Comparison of ENCODE assay signal across 16 cellular contexts in the genomic region with DNA sequence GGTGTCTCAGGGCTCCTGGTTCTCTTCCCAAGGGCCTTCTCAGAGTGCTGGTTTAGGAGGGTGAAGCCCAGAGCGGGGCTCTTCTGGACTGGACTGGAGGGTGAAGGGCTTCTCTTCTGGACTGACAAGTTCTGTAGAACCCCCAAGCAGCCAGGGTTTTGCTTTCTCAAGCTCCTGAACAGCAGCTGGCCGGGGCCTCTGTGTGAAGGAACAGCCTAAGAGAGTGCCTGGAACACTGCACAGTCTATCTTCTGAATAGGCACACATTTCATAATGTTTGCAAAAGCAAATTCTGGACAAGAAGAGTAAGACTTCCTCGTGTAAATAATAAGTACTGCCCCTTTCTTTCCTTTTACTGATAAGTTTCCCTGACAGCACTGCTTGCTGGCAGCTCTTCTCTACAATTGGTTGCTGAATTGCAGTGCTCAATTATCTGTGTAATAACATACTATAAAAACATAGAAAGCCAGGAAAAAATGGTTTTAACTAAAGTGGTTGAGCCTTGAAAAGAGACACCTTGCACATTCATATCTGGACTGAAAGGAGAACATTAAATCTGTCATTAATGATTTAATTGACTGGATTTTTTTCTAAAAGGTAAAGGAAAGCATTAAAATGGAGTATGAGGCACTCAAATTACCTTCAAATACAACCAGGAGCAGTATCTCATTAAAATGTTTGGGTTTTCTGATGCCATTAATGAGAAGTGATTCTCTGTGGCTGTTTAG. TPM values are rescaled to one million over a fixed set of nuclear protein-coding genes. Genes with fewer than 3 reads are reported as not detected.
A peak's percentile ranks its signal among the peaks of the same experiment; 100 is the strongest.
DNase-seq lines count a peak whose midpoint lies in the region; ATAC-seq, FAIRE-seq and TF ChIP-seq lines count a peak whose summit lies in the region.
"Had no signal": no experiment of that assay in that cellular context is flagged by ENCODE, and none has a peak within 500 bp of the region (broad histone marks: within the 10 kb centered on the region; RNA-seq: fewer than 3 reads in every experiment).

No MANE protein-coding gene starts in this region.

- peak overlapping the region; percentile 70 for H3K27ac Mint-ChIP-seq in activated CD4-positive, alpha-beta T cell treated with anti-CD3 and anti-CD28 coated beads, Interleukin-2, amount 10 ng/mL, durations not matched to agents 24 days and 14 days
- H3K27ac Mint-ChIP-seq in IgD-negative memory B cell: peak overlapping the region in 2 of 3 donors; percentile 2 to 6
- H3K27ac Mint-ChIP-seq: CD4-positive, alpha-beta memory T cell had no signal

- H3K9me3 Mint-ChIP-seq in activated CD4-positive, alpha-beta T cell treated with anti-CD3 and anti-CD28 coated beads, Interleukin-2, amount 10 ng/mL, durations not matched to agents 24 days and 14 days: no peaks in the 10 kb centered on the region
- peaks cover 0 to 2% (median 0%) of the 10 kb centered on the region in 3 donors for H3K9me3 Mint-ChIP-seq in IgD-negative memory B cell
- H3K9me3 Mint-ChIP-seq: CD4-positive, alpha-beta memory T cell had no signal

- H3K4me1 ChIP-seq in body of pancreas (peaks cover 16% of the 10 kb centered on the region), pancreas (peaks cover 0 to 18% (median 14%) of the 10 kb centered on the region in 3 donors)
- H3K4me1 ChIP-seq: A549 had no signal

- DNase-seq in activated CD4-positive, alpha-beta T cell treated with anti-CD3 and anti-CD28 coated beads, Interleukin-2, amount 10 ng/mL, durations not matched to agents 24 days and 14 days: no peak
- no peak for DNase-seq in activated CD4-positive, alpha-beta T cell treated with anti-CD3 and anti-CD28 coated beads for 48 hours
- peak in 3 of 4 donors; percentile 14 to 16 (median 15) for DNase-seq in body of pancreas
- peak in 1 of 6 donors; percentile 56 for DNase-seq in pancreas
- no peak for DNase-seq in HT-29 (ENCODE audit: low spot score)
- no peak for DNase-seq in NCI-H1436 (lab: John Stamatoyannopoulos, UW)
- DNase-seq: activated CD4-positive, CD25-positive, alpha-beta regulatory T cell; CD4-positive, alpha-beta memory T cell; cerebellar nuclear complex; islet precursor cell; NCI-H2171; PC-3; transverse colon had no signal

- TF ChIP-seq CTCF in body of pancreas (IDR thresholded peaks at IDR 0.05) (no peak), pancreas (IDR thresholded peaks at IDR 0.05) (no peak)

- intact Hi-C loops in activated CD4-positive, alpha-beta T cell treated with anti-CD3 and anti-CD28 coated beads, Interleukin-2, amount 10 ng/mL, durations not matched to agents 24 days and 14 days (cut with micrococcal nuclease): loop anchor here (1.0 to 2.0 kb wide), 2 partner anchors 20 to 62 kb away; a partner anchor contains a TSS
- intact Hi-C loops in body of pancreas (cut with DNase I) (no loop called here), pancreas (cut with DNase I) (no loop called here)

- H3K27ac ChIP-seq in body of pancreas (peak overlapping the region in 2 of 4 donors; percentile 31 to 64), pancreas (peak overlapping the region in 1 of 4 donors; percentile 69)
- H3K27ac ChIP-seq: A549, transverse colon had no signal

- H3K27me3 ChIP-seq in body of pancreas: no peaks in the 10 kb centered on the region
- H3K27me3 ChIP-seq in pancreas: no peaks in the 10 kb centered on the region
- H3K27me3 ChIP-seq: transverse colon had no signal

- FAIRE-seq in pancreas (lab: Jason Lieb, UNC): no peak
- FAIRE-seq: A549 had no signal

- peak; percentile 24 for ATAC-seq in body of pancreas
- ATAC-seq in pancreas: peak; percentile 43 to 78 (median 72)
- ATAC-seq in GM18868 (IDR thresholded peaks at IDR 0.05; ENCODE audit: unreplicated experiment): no peak
- ATAC-seq: A549, PC-3 had no signal

- H3K4me1 Mint-ChIP-seq in activated CD4-positive, alpha-beta T cell treated with anti-CD3 and anti-CD28 coated beads, Interleukin-2, amount 10 ng/mL, durations not matched to agents 24 days and 14 days: peaks cover 26% of the 10 kb centered on the region
- peaks cover 18 to 49% (median 44%) of the 10 kb centered on the region in 3 donors for H3K4me1 Mint-ChIP-seq in IgD-negative memory B cell

- H3K4me3 Mint-ChIP-seq in activated CD4-positive, alpha-beta T cell treated with anti-CD3 and anti-CD28 coated beads, Interleukin-2, amount 10 ng/mL, durations not matched to agents 24 days and 14 days: no peak overlapping the region
- peak overlapping the region in 3 of 4 donors; percentile 0 to 58 (median 23) for H3K4me3 Mint-ChIP-seq in IgD-negative memory B cell

- TF ChIP-seq POLR2A in body of pancreas (IDR thresholded peaks at IDR 0.05): no peak

- no peaks in the 10 kb centered on the region for H3K36me3 ChIP-seq in body of pancreas (replicated peaks in 1 of 2; ENCODE audit: insufficient read depth in 1 of 2, low read depth in 2 of 2)
- H3K36me3 ChIP-seq in pancreas: no peaks in the 10 kb centered on the region
- H3K36me3 ChIP-seq: transverse colon had no signal

- peaks cover 2% of the 10 kb centered on the region for H3K36me3 Mint-ChIP-seq in activated CD4-positive, alpha-beta T cell treated with anti-CD3 and anti-CD28 coated beads, Interleukin-2, amount 10 ng/mL, durations not matched to agents 24 days and 14 days (ENCODE audit: low read depth)
- no peaks in the 10 kb centered on the region for H3K36me3 Mint-ChIP-seq in IgD-negative memory B cell
- H3K36me3 Mint-ChIP-seq: CD4-positive, alpha-beta memory T cell had no signal

- WGBS in body of pancreas, 2 donors: 2 to 45% methylated on average over 2 to 3 of the region's 3 CpGs
- WGBS in pancreas, 2 donors: 37 to 43% methylated on average over 3 of the region's 3 CpGs

- H3K27me3 Mint-ChIP-seq in activated CD4-positive, alpha-beta T cell treated with anti-CD3 and anti-CD28 coated beads, Interleukin-2, amount 10 ng/mL, durations not matched to agents 24 days and 14 days: peaks cover 9% of the 10 kb centered on the region
- H3K27me3 Mint-ChIP-seq in IgD-negative memory B cell: peaks cover 2% of the 10 kb centered on the region

- no peaks in the 10 kb centered on the region for H3K9me3 ChIP-seq in body of pancreas
- H3K9me3 ChIP-seq in pancreas: no peaks in the 10 kb centered on the region
- H3K9me3 ChIP-seq: A549, transverse colon had no signal

- H3K4me3 ChIP-seq in body of pancreas (no peak overlapping the region), pancreas (no peak overlapping the region)
- H3K4me3 ChIP-seq: A549, transverse colon had no signal

RNA-seq across cellular contexts. Expression of a gene that starts 20.5 kb away (rescaled TPM):
- total RNA-seq in activated CD4-positive, alpha-beta T cell treated with anti-CD3 and anti-CD28 coated beads, Interleukin-2, amount 10 ng/mL, durations not matched to agents 24 days and 14 days: 16.1 and 18.3 TPM in 2 replicates
- polyA plus RNA-seq in IgD-negative memory B cell (11.8 TPM), pancreas (1 to 10 TPM; 5.9 to 7.6 TPM)
- total RNA-seq in body of pancreas (10 to 100 TPM; 17.9 to 29.7 TPM), pancreas (10 to 100 TPM in 4 of 6 donors, 1 to 10 TPM in 2; 8.5 to 29.7 (median 10.9) TPM)
- 4.0 and 4.7 TPM in 2 replicates for total RNA-seq in HT-29 (2014; rRNA removed; shearing (Covaris generic))

Comparison
In these comparisons a context has a peak if more than half of its experiments do, and no peak if none do; other contexts are left out.
1. DNase-seq: peak in body of pancreas (3 of 4); none in activated CD4-positive, alpha-beta T cell treated with anti-CD3 and anti-CD28 coated beads, Interleukin-2, amount 10 ng/mL, durations not matched to agents 24 days and 14 days (single experiment), activated CD4-positive, alpha-beta T cell treated with anti-CD3 and anti-CD28 coated beads for 48 hours (single experiment), HT-29 (single experiment) and NCI-H1436 (single experiment).